ENCODE assay signal across 18 cellular contexts in the genomic region with DNA sequence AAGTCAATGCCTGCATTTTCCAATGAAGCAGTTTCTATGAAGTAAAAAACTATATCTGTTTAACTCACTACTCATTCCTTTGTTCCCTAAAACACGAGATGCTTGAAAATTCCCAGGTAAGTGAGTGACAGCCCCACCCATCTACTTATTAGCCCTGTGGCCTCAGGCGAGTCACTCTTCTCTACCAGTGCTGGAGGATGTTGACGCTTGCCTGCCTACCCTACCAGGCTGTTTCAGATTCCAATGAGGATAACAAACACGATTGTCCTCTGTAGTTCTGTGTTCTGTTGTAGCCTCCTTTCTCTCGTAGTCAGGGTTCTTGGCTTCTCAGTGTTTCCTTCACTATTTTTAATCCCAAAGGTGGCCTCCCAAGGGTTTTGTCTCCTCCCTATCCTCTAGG.
DNase-seq lines count a peak whose midpoint lies in the region; ATAC-seq and TF ChIP-seq lines count a peak whose summit lies in the region.
"Had no signal": no experiment of that assay in that cellular context is flagged by ENCODE, and none has a peak within 500 bp of the region (broad histone marks: within the 10 kb centered on the region; RNA-seq: fewer than 3 reads in every experiment).

No MANE protein-coding gene starts in this region.

- no peak overlapping the region for H3K4me3 ChIP-seq in right atrium auricular region
- H3K4me3 ChIP-seq: stomach had no signal

- no peaks in the 10 kb centered on the region for H3K36me3 ChIP-seq in right atrium auricular region

- H3K4me1 ChIP-seq in right atrium auricular region, result peaks cover 0 to 43% of the 10 kb centered on the region in 2 donors

- H3K36me3 Mint-ChIP-seq in activated CD4-positive, alpha-beta T cell treated with anti-CD3 and anti-CD28 coated beads, Interleukin-2, amount 10 ng/mL, durations not matched to agents 7 days and 5 days (ENCODE audit: low read depth), result peaks cover 35% of the 10 kb centered on the region

- ATAC-seq in left cardiac atrium (no peak), GM19351 (IDR thresholded peaks at IDR 0.05; ENCODE audit: unreplicated experiment) (no peak)
- ATAC-seq: activated T-cell treated with anti-CD3 and anti-CD28 coated beads, Interleukin-2, amount 50 U/mL, for 4 hours had no signal

- peak overlapping the region; percentile 73 to 87 for H3K27ac ChIP-seq in right atrium auricular region
- H3K27ac ChIP-seq: neutrophil, stomach had no signal

- POLR2A ChIA-PET in activated CD4-positive, alpha-beta T cell treated with anti-CD3 and anti-CD28 coated beads, Interleukin-2, amount 10 ng/mL, durations not matched to agents 7 days and 5 days (lab: Charles Lee), result no interaction called here

- H3K9me3 Mint-ChIP-seq in activated CD4-positive, alpha-beta T cell treated with anti-CD3 and anti-CD28 coated beads, Interleukin-2, amount 10 ng/mL, durations not matched to agents 7 days and 5 days, result no peaks in the 10 kb centered on the region
- H3K9me3 Mint-ChIP-seq: activated T-cell treated with anti-CD3 and anti-CD28 coated beads, Interleukin-2, amount 50 U/mL, for 4 hours; dendritic cell treated with granulocyte-macrophage colony-stimulating factor and Interleukin-4, amounts not matched to agents 40 ng/mL and 50 ng/mL, for 4 days had no signal

- no peaks in the 10 kb centered on the region for H3K27me3 ChIP-seq in right atrium auricular region
- H3K27me3 ChIP-seq: neutrophil, stomach had no signal

- H3K9me3 ChIP-seq in right atrium auricular region, result no peaks in the 10 kb centered on the region
- H3K9me3 ChIP-seq: neutrophil, stomach had no signal

- intact Hi-C loops in left cardiac atrium (cut with DNase I), result no loop called here

- DNase-seq in right atrium auricular region (ENCODE audit: low spot score) (no peak), left cardiac atrium (no peak), amniotic epithelial cell (ENCODE audit: low read depth) (peak; percentile 4), medulla oblongata (ENCODE audit: extremely low spot score) (peak; percentile 33), NOMO-1 (lab: John Stamatoyannopoulos, UW; ENCODE audit: unreplicated experiment in 2 of 2) (no peak), SIG-M5 (lab: John Stamatoyannopoulos, UW) (no peak)
- no peak for DNase-seq in activated CD4-positive, alpha-beta T cell treated with anti-CD3 and anti-CD28 coated beads, Interleukin-2, amount 10 ng/mL, durations not matched to agents 7 days and 5 days
- DNase-seq: activated CD4-positive, alpha-beta T cell treated with anti-CD3 and anti-CD28 coated beads, Interleukin-2, amount 50 U/mL, for 1 hour; activated T-cell treated with anti-CD3 and anti-CD28 coated beads, Interleukin-2, amount 50 U/mL, for 4 hours; anterior cingulate cortex; HCEC 1CT; NCI-H187 treated with DMSO at 0.1 percent for 48 hours; NCI-H774; SHP77 treated with DMSO at 0.1 percent for 48 hours; stomach had no signal

- H3K4me3 Mint-ChIP-seq in activated CD4-positive, alpha-beta T cell treated with anti-CD3 and anti-CD28 coated beads, Interleukin-2, amount 10 ng/mL, durations not matched to agents 7 days and 5 days, result no peak overlapping the region
- H3K4me3 Mint-ChIP-seq: activated T-cell treated with anti-CD3 and anti-CD28 coated beads, Interleukin-2, amount 50 U/mL, for 4 hours; dendritic cell treated with granulocyte-macrophage colony-stimulating factor and Interleukin-4, amounts not matched to agents 40 ng/mL and 50 ng/mL, for 4 days had no signal

- no peaks in the 10 kb centered on the region for H3K27me3 Mint-ChIP-seq in activated CD4-positive, alpha-beta T cell treated with anti-CD3 and anti-CD28 coated beads, Interleukin-2, amount 10 ng/mL, durations not matched to agents 7 days and 5 days
- H3K27me3 Mint-ChIP-seq: dendritic cell treated with granulocyte-macrophage colony-stimulating factor and Interleukin-4, amounts not matched to agents 40 ng/mL and 50 ng/mL, for 4 days had no signal

- TF ChIP-seq CTCF in right atrium auricular region (IDR thresholded peaks at IDR 0.05), result no peak

- CTCF ChIA-PET in activated CD4-positive, alpha-beta T cell treated with anti-CD3 and anti-CD28 coated beads, Interleukin-2, amount 10 ng/mL, durations not matched to agents 7 days and 5 days (lab: Charles Lee), result no interaction called here

- H3K27ac Mint-ChIP-seq in activated CD4-positive, alpha-beta T cell treated with anti-CD3 and anti-CD28 coated beads, Interleukin-2, amount 10 ng/mL, durations not matched to agents 7 days and 5 days, result no peak overlapping the region
- H3K27ac Mint-ChIP-seq: dendritic cell treated with granulocyte-macrophage colony-stimulating factor and Interleukin-4, amounts not matched to agents 40 ng/mL and 50 ng/mL, for 4 days had no signal

- H3K4me1 Mint-ChIP-seq in activated CD4-positive, alpha-beta T cell treated with anti-CD3 and anti-CD28 coated beads, Interleukin-2, amount 10 ng/mL, durations not matched to agents 7 days and 5 days, result peaks cover 21% of the 10 kb centered on the region

Comparison
In these comparisons a context has a peak if more than half of its experiments do, and no peak if none do; other contexts are left out.
1. DNase-seq: peak in amniotic epithelial cell (single experiment) and medulla oblongata (single experiment); none in right atrium auricular region (single experiment), left cardiac atrium (single experiment), NOMO-1 (0 of 2), SIG-M5 (single experiment) and activated CD4-positive, alpha-beta T cell treated with anti-CD3 and anti-CD28 coated beads, Interleukin-2, amount 10 ng/mL, durations not matched to agents 7 days and 5 days (single experiment).